23 cellular contexts compared by ENCODE assay signal in genomic region chr20:20611165-20611564, GRCh38.
A peak's percentile ranks its signal among the peaks of the same experiment; 100 is the strongest.
DNase-seq lines count a peak whose midpoint lies in the region; ATAC-seq and TF ChIP-seq lines count a peak whose summit lies in the region.
"Had no signal": no experiment of that assay in that cellular context is flagged by ENCODE, and none has a peak within 500 bp of the region (broad histone marks: within the 10 kb centered on the region; RNA-seq: fewer than 3 reads in every experiment).

No MANE protein-coding gene starts in this region.

- CTCF ChIA-PET in RWPE1 (lab: Yijun Ruan, JAX) = no interaction called here

- ATAC-seq in GM19328 (IDR thresholded peaks at IDR 0.05; ENCODE audit: unreplicated experiment) = no peak
- ATAC-seq in HG03280 (IDR thresholded peaks at IDR 0.05; ENCODE audit: unreplicated experiment) = no peak
- ATAC-seq: activated CD4-positive, alpha-beta T cell treated with anti-CD3 and anti-CD28 coated beads for 36 hours had no signal

- DNase-seq in DMS79 treated with DMSO at 0.1 percent for 48 hours (lab: John Stamatoyannopoulos, UW) = peak; percentile 41
- DNase-seq in NCI-H1417 (lab: John Stamatoyannopoulos, UW) = peak in 2 of 3 experiments; percentile 31 to 83
- peak; percentile 92 for DNase-seq in NCI-H69 (lab: John Stamatoyannopoulos, UW)
- DNase-seq in fibroblast of peridontal ligament (ENCODE audit: extremely low read depth) = peak; percentile 4
- no peak for DNase-seq in RWPE1 (ENCODE audit: low spot score)
- no peak for DNase-seq in stimulated activated CD4-positive, alpha-beta T cell treated with anti-CD3 and anti-CD28 coated beads, Interleukin-2, amount 100 ng/mL, for 24 hours
- DNase-seq: activated CD4-positive, alpha-beta T cell treated with anti-CD3 and anti-CD28 coated beads for 36 hours; activated CD8-positive, alpha-beta memory T cell treated with anti-CD3 and anti-CD28 coated beads for 24 hours; activated gamma-delta T cell; activated T-cell treated with anti-CD3 and anti-CD28 coated beads, Interleukin-2, amount 50 U/mL, for 1 hour; CD4-positive, CD25-positive, alpha-beta regulatory T cell; dorsolateral prefrontal cortex; GM23248; KG1; left colon; mesenchymal stem cell; upper lobe of left lung had no signal

- POLR2A ChIA-PET in RWPE1 (lab: Yijun Ruan, JAX; ENCODE audit: low non-redundant PET) = no interaction called here

- no peak overlapping the region for H3K27ac ChIP-seq in RWPE1
- H3K27ac ChIP-seq: dorsolateral prefrontal cortex, epithelial cell of prostate, GM23248, neutrophil, prostate gland, SJSA1, upper lobe of left lung had no signal

- TF ChIP-seq CTCF in RWPE1 (conservative IDR thresholded peaks at IDR 0.05; ENCODE audit: low read depth) = no peak

Comparison
In these comparisons a context has a peak if more than half of its experiments do, and no peak if none do; other contexts are left out.
1. DNase-seq: peak in DMS79 treated with DMSO at 0.1 percent for 48 hours (single experiment), NCI-H1417 (2 of 3), NCI-H69 (single experiment) and fibroblast of peridontal ligament (single experiment); none in RWPE1 (single experiment) and stimulated activated CD4-positive, alpha-beta T cell treated with anti-CD3 and anti-CD28 coated beads, Interleukin-2, amount 100 ng/mL, for 24 hours (0 of 2).